ENCODE assay signal across 7 cellular contexts in the genomic region with DNA sequence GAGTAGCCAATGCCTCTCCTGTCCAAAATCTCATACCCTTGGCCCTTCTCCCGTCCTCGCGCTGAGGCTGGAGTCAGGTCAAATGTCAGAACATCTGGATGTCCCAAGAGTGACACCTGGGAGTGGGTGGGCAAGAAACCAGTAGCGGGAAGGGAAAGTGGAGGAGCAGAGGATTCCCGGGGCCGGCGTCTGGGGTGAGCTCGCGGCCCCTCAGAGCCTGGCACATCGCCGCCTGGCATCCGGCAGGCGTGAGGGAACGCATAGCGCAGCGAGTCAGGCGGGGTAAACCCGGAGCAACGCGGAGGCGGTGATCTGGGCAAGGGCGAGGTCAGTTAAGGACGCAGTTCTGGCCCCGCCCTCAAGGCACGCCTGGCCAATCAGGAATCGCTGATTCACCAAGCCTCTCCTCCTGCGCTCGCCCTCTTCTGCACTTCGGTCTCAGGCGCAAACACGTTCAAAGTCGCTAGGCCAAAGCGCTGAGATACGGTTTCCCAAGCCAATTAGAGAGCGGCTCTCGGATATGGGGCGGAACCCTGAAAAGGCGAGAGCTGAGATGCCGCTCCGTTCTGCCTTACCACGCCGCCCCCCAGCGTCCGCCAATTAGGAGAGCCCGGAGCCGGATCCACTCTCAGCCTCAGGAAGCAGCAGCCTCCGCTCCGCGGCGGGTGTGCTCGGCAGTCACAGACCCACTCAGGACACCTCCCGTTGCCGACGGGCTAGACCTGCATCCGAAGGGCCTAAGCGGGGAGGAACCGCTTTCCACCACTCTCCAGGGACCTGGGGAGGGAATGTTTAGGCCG.
A peak's percentile ranks its signal among the peaks of the same experiment; 100 is the strongest.
DNase-seq lines count a peak whose midpoint lies in the region; ATAC-seq and TF ChIP-seq lines count a peak whose summit lies in the region.

No MANE protein-coding gene starts in this region.

- H3K4me3 ChIP-seq in astrocyte of the spinal cord (ENCODE audit: low read depth, low read length) = peak overlapping the region; percentile 48

- TF ChIP-seq POLR2A in GM18505 (IDR thresholded peaks at IDR 0.05; ENCODE audit: borderline replicate concordance, extremely low read depth, insufficient read depth, insufficient read length) = peak; percentile 95

- ATAC-seq in GM18505 (IDR thresholded peaks at IDR 0.05; ENCODE audit: unreplicated experiment) (peak; percentile 80), HG02973 (IDR thresholded peaks at IDR 0.05; ENCODE audit: unreplicated experiment) (peak; percentile 83)

- in situ Hi-C loops in astrocyte of the spinal cord (cut with HindIII; ENCODE audit: low sequenced_read_pairs) = no loop called here

- DNase-seq in NCI-H2029 (lab: John Stamatoyannopoulos, UW) (peak; percentile 97), T1000 (lab: John Stamatoyannopoulos, UW) (peak; percentile 93), astrocyte of the spinal cord (ENCODE audit: low read depth, low spot score) (peak; percentile 99), hippocampal formation (lab: John Stamatoyannopoulos, UW) (peak; percentile 96 to 99), retina (peak; percentile 96)

- peak; percentile 20 for TF ChIP-seq CTCF in astrocyte of the spinal cord (IDR thresholded peaks at IDR 0.05; ENCODE audit: low read depth, low read length)

Comparison
In these comparisons a context has a peak if more than half of its experiments do, and no peak if none do; other contexts are left out.
1. Peak in every context shown above with its lines: DNase-seq, ATAC-seq and H3K4me3 ChIP-seq.